Comparison of ENCODE assay signal across 11 cellular contexts in the genomic region with DNA sequence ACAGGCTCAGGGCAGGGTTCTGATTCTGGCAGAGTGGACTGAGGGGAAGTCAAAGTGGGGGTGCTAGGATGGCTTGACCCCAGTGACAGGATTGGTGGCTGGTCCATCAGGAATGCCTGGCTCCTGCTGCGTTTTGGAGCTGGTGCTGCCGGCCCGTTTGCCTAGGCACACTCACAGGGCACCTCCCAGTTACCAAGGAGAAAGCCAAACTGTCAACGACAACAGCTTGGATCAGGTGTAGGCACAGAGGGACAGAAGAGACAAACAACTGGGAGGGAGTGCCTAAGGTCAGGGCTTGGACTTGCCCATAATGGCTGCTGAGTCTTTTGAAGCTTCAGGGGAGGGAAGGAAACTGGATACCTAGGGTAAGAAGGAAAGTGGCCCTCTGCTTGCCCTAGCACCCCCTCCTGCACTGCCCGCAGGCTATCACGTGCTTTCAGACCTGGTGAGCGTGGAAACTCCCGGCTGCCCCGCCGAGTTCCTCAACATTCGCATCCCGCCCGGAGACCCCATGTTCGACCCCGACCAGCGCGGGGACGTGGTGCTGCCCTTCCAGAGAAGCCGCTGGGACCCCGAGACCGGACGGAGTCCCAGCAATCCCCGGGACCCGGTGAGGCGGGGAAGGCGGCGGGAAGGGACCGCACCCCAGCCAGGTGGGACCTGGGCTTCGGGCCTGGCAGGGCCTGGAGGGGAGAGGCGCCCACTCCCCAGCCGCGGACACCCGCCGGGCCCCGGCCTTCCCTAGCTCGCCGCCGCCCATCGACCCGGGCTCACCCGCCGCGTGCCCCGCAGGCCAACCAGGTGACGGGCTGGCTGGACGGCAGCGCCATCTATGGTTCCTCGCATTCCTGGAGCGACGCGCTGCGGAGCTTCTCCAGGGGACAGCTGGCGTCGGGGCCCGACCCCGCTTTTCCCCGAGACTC. TPM values are rescaled to one million over a fixed set of nuclear protein-coding genes. Genes with fewer than 3 reads are reported as not detected.
DNase-seq lines count a peak whose midpoint lies in the region; ATAC-seq, FAIRE-seq and TF ChIP-seq lines count a peak whose summit lies in the region.
"Had no signal": no experiment of that assay in that cellular context is flagged by ENCODE, and none has a peak within 500 bp of the region (broad histone marks: within the 10 kb centered on the region; RNA-seq: fewer than 3 reads in every experiment).

No MANE protein-coding gene starts in this region.

- H3K9me1 ChIP-seq in endothelial cell of umbilical vein (replicated peaks; ENCODE audit: control insufficient read depth, extremely low read depth, insufficient read depth, low read length): no peaks in the 10 kb centered on the region

- H3K4me1 Mint-ChIP-seq in Calu3 (ENCODE audit: low read depth, unreplicated experiment): no peaks in the 10 kb centered on the region

- TF ChIP-seq POLR2A in endothelial cell of umbilical vein (IDR thresholded peaks at IDR 0.05; ENCODE audit: low read depth, low read length): no peak
- TF ChIP-seq POLR2A in ovary (IDR thresholded peaks at IDR 0.05): no peak

- intact Hi-C loops in Calu3 (cut with micrococcal nuclease; ENCODE audit: unreplicated experiment) (no loop called here), endothelial cell of umbilical vein (cut with micrococcal nuclease) (no loop called here), ovary (cut with DNase I) (no loop called here)

- H3K27me3 ChIP-seq in endothelial cell of umbilical vein (ENCODE audit: control insufficient read depth in 2 of 2, insufficient read depth in 2 of 2, low read length in 2 of 2): peaks cover 57 to 61% of the 10 kb centered on the region in 2 experiments
- H3K27me3 ChIP-seq in ovary: no peaks in the 10 kb centered on the region

- no peaks in the 10 kb centered on the region for H3K36me3 ChIP-seq in endothelial cell of umbilical vein (ENCODE audit: control insufficient read depth in 2 of 2, extremely low read depth in 1 of 2, insufficient read depth in 2 of 2, low read length in 2 of 2)
- H3K36me3 ChIP-seq in ovary: no peaks in the 10 kb centered on the region
- H3K36me3 ChIP-seq: adrenal gland had no signal

- POLR2A ChIA-PET in endothelial cell of umbilical vein (lab: Charles Lee): no interaction called here

- no peak for ATAC-seq in HG02759 (IDR thresholded peaks at IDR 0.05; ENCODE audit: unreplicated experiment)

- no peak overlapping the region for H2AFZ ChIP-seq in endothelial cell of umbilical vein (ENCODE audit: low read depth, low read length)

- no peak for TF ChIP-seq EP300 in ovary (IDR thresholded peaks at IDR 0.05)

- TF ChIP-seq CTCF in Calu3 (IDR thresholded peaks at IDR 0.05; ENCODE audit: unreplicated experiment) (no peak), endothelial cell of umbilical vein (IDR thresholded peaks at IDR 0.05; ENCODE audit: extremely low read depth in 1 of 2, insufficient read depth in 1 of 2, low read depth in 1 of 2, low read length in 2 of 2) (peak in 1 of 2 donors; percentile 25), ovary (IDR thresholded peaks at IDR 0.05) (no peak)

- H3K27ac ChIP-seq in endothelial cell of umbilical vein (ENCODE audit: insufficient read depth, low read depth, low read length): no peak overlapping the region
- H3K27ac ChIP-seq in ovary: no peak overlapping the region
- H3K27ac ChIP-seq: adrenal gland had no signal

- no TSS peak for BruUV-seq in Calu3 (replicated peaks; lab: Mats Ljungman, UMichigan)
- BruUV-seq in endothelial cell of umbilical vein (replicated peaks; lab: Mats Ljungman, UMichigan): no TSS peak

- H3K4me3 ChIP-seq in endothelial cell of umbilical vein (replicated peaks in 1 of 3; ENCODE audit: insufficient read depth in 1 of 3, low read depth in 1 of 3, low read length in 3 of 3) (no peak overlapping the region), ovary (peak overlapping the region; percentile 3)

- CTCF ChIA-PET in Calu3 (lab: Charles Lee): interaction anchor here (1.6 to 1.8 kb wide), 2 partner anchors 9 to 17 kb away, joined by 6 read pairs; no protein-coding TSS in a partner anchor
- CTCF ChIA-PET in endothelial cell of umbilical vein (lab: Charles Lee): interaction anchor here (1.6 to 3.5 kb wide), 3 partner anchors 8 to 17 kb away, joined by 10 to 22 read pairs (median 10); no protein-coding TSS in a partner anchor

- no peak for FAIRE-seq in endothelial cell of umbilical vein (lab: Jason Lieb, UNC)

- peaks cover 52% of the 10 kb centered on the region for H3K27me3 Mint-ChIP-seq in Calu3 (ENCODE audit: unreplicated experiment)

- dilution Hi-C loops in endothelial cell of umbilical vein (cut with MboI; ENCODE audit: extremely low pct_ligation_motif_present, low sequenced_read_pairs): no loop called here

- WGBS in ovary, 3 donors: 5 to 26% (median 12%) methylated on average over 19 to 57 of the region's 57 CpGs

- no peaks in the 10 kb centered on the region for H3K9me3 ChIP-seq in endothelial cell of umbilical vein (replicated peaks; ENCODE audit: control insufficient read depth, insufficient read depth, low read length)
- H3K9me3 ChIP-seq in ovary: no peaks in the 10 kb centered on the region
- H3K9me3 ChIP-seq: adrenal gland had no signal

- peak overlapping the region; percentile 21 for H3K4me3 Mint-ChIP-seq in Calu3 (ENCODE audit: low read depth, unreplicated experiment)

- no peak overlapping the region for H3K9ac ChIP-seq in endothelial cell of umbilical vein (replicated peaks; ENCODE audit: extremely low read depth, insufficient read depth, low read length)

- H3K9me3 Mint-ChIP-seq in Calu3 (ENCODE audit: low read depth, unreplicated experiment): no peaks in the 10 kb centered on the region

- no peaks in the 10 kb centered on the region for H4K20me1 ChIP-seq in endothelial cell of umbilical vein (replicated peaks; ENCODE audit: control insufficient read depth, extremely low read depth, insufficient read depth, low read length)

- no peaks in the 10 kb centered on the region for H3K36me3 Mint-ChIP-seq in Calu3 (ENCODE audit: insufficient read depth, unreplicated experiment)

- no peaks in the 10 kb centered on the region for H3K79me2 ChIP-seq in endothelial cell of umbilical vein (ENCODE audit: control insufficient read depth, insufficient read depth, low read length)

- H3K27ac Mint-ChIP-seq in Calu3 (ENCODE audit: unreplicated experiment): peak overlapping the region; percentile 30

- H3K4me2 ChIP-seq in endothelial cell of umbilical vein (ENCODE audit: insufficient read depth, low read length): no peak overlapping the region

- H3K4me1 ChIP-seq in endothelial cell of umbilical vein (ENCODE audit: control insufficient read depth, extremely low read depth, insufficient read depth, low read length) (no peaks in the 10 kb centered on the region), ovary (ENCODE audit: insufficient read depth) (peaks cover under 1% of the 10 kb centered on the region)

- DNase-seq in Calu3: peak; percentile 46
- DNase-seq in NCI-H69 (lab: John Stamatoyannopoulos, UW): peak; percentile 57
- DNase-seq in endothelial cell of umbilical vein (ENCODE audit: low read depth, low spot score): no peak
- no peak for DNase-seq in ovary
- DNase-seq in NCI-H446 treated with DMSO at 0.1 percent for 48 hours (lab: John Stamatoyannopoulos, UW): no peak
- no peak for DNase-seq in NCI-H2029 treated with DMSO at 0.1 percent for 48 hours (lab: John Stamatoyannopoulos, UW)
- no peak for DNase-seq in globus pallidus (ENCODE audit: low spot score)

RNA-seq across cellular contexts. Expression of a gene that starts 5.1 kb away (rescaled TPM):
- total RNA-seq in Calu3 (2022) (1.2 and 1.4 TPM in 2 replicates), endothelial cell of umbilical vein (not detected in 2 replicates), ovary (1 to 10 TPM in 5 of 7 donors, under 1 TPM in 2; 0.23 to 9.2 (median 2.2) TPM)
- polyA plus RNA-seq in endothelial cell of umbilical vein (not detected in 2 replicates), ovary (under 1 TPM; 0.47 to 0.87 TPM)
- polyA plus RNA-seq in endothelial cell of umbilical vein (2011; cell fraction: cytosol; rRNA removed): not detected in 2 replicates
- not detected in 2 replicates for polyA plus RNA-seq in endothelial cell of umbilical vein (2011; cell fraction: nucleus; rRNA removed)
- 0.38 and 0.62 TPM in 2 replicates for polyA plus RNA-seq in endothelial cell of umbilical vein (2012)
- polyA minus RNA-seq in endothelial cell of umbilical vein: not detected in 2 replicates
- polyA minus RNA-seq in endothelial cell of umbilical vein (2011; cell fraction: cytosol; rRNA and poly(A)+ RNA removed): not detected
- not detected in 2 replicates for polyA minus RNA-seq in endothelial cell of umbilical vein (2011; cell fraction: nucleus; rRNA and poly(A)+ RNA removed)
- total RNA-seq: SK-MEL-5 had no signal

RNA-seq across cellular contexts. Expression of a gene that starts 5.3 kb away (rescaled TPM):
- not detected in 2 replicates for total RNA-seq in Calu3 (2022)
- total RNA-seq in endothelial cell of umbilical vein: not detected in 2 replicates
- polyA plus RNA-seq in endothelial cell of umbilical vein: 0.07 TPM in 1 of 2 replicates, not detected in the other
- polyA plus RNA-seq in endothelial cell of umbilical vein (2011; cell fraction: cytosol; rRNA removed): not detected in 2 replicates
- 0.05 and 0.13 TPM in 2 replicates for polyA plus RNA-seq in endothelial cell of umbilical vein (2011; cell fraction: nucleus; rRNA removed)
- 0.05 and 0.15 TPM in 2 replicates for polyA plus RNA-seq in endothelial cell of umbilical vein (2012)
- not detected in 2 replicates for polyA minus RNA-seq in endothelial cell of umbilical vein
- polyA minus RNA-seq in endothelial cell of umbilical vein (2011; cell fraction: cytosol; rRNA and poly(A)+ RNA removed): not detected
- polyA minus RNA-seq in endothelial cell of umbilical vein (2011; cell fraction: nucleus; rRNA and poly(A)+ RNA removed): not detected in 2 replicates
- 1 to 10 TPM in 4 of 7 donors, under 1 TPM in 3; 0.30 to 4.1 (median 1.2) TPM for total RNA-seq in ovary
- polyA plus RNA-seq in ovary: under 1 TPM; 0.51 to 0.77 TPM
- total RNA-seq: LHCN-M2, SK-MEL-5 had no signal

RNA-seq across cellular contexts. Expression of a gene that starts 20.8 kb away (rescaled TPM):
- total RNA-seq in Calu3 (2022): 0.34 TPM in 1 of 2 replicates, not detected in the other
- not detected in 2 replicates for total RNA-seq in endothelial cell of umbilical vein
- not detected in 2 replicates for polyA plus RNA-seq in endothelial cell of umbilical vein
- polyA plus RNA-seq in endothelial cell of umbilical vein (2011; cell fraction: cytosol; rRNA removed): not detected in 2 replicates
- not detected in 2 replicates for polyA plus RNA-seq in endothelial cell of umbilical vein (2011; cell fraction: nucleus; rRNA removed)
- not detected in 2 replicates for polyA plus RNA-seq in endothelial cell of umbilical vein (2012)
- not detected in 2 replicates for polyA minus RNA-seq in endothelial cell of umbilical vein
- not detected for polyA minus RNA-seq in endothelial cell of umbilical vein (2011; cell fraction: cytosol; rRNA and poly(A)+ RNA removed)
- polyA minus RNA-seq in endothelial cell of umbilical vein (2011; cell fraction: nucleus; rRNA and poly(A)+ RNA removed): not detected in 2 replicates
- total RNA-seq in ovary: under 1 TPM in 1 of 7 donors, not detected in 6; 0.18 TPM
- polyA plus RNA-seq in ovary: under 1 TPM in 1 of 2 donors, not detected in 1; 0.17 TPM
- total RNA-seq: LHCN-M2, SK-MEL-5 had no signal

RNA-seq across cellular contexts. Expression of a gene that starts 21.0 kb away (rescaled TPM):
- total RNA-seq in Calu3 (2022) (0.21 and 1.2 TPM in 2 replicates), endothelial cell of umbilical vein (not detected in 2 replicates), ovary (1 to 10 TPM in 1 of 7 donors, under 1 TPM in 6; 0.05 to 1.1 (median 0.63) TPM)
- polyA plus RNA-seq in endothelial cell of umbilical vein (0.01 and 0.02 TPM in 2 replicates), ovary (1 to 10 TPM in 1 of 2 donors, under 1 TPM in 1; 0.30 to 1.6 TPM)
- not detected in 2 replicates for polyA plus RNA-seq in endothelial cell of umbilical vein (2011; cell fraction: cytosol; rRNA removed)
- polyA plus RNA-seq in endothelial cell of umbilical vein (2011; cell fraction: nucleus; rRNA removed): 0.03 TPM in 1 of 2 replicates, not detected in the other
- polyA plus RNA-seq in endothelial cell of umbilical vein (2012): 0.05 TPM in 1 of 2 replicates, not detected in the other
- not detected in 2 replicates for polyA minus RNA-seq in endothelial cell of umbilical vein
- polyA minus RNA-seq in endothelial cell of umbilical vein (2011; cell fraction: cytosol; rRNA and poly(A)+ RNA removed): not detected
- not detected in 2 replicates for polyA minus RNA-seq in endothelial cell of umbilical vein (2011; cell fraction: nucleus; rRNA and poly(A)+ RNA removed)
- total RNA-seq: LHCN-M2 had no signal

RNA-seq across cellular contexts. Expression of a gene that starts 52.8 kb away (rescaled TPM):
- total RNA-seq in Calu3 (2022): 6.0 and 7.3 TPM in 2 replicates
- total RNA-seq in endothelial cell of umbilical vein: 5.2 and 5.6 TPM in 2 replicates
- 2.8 and 3.8 TPM in 2 replicates for polyA plus RNA-seq in endothelial cell of umbilical vein
- polyA plus RNA-seq in endothelial cell of umbilical vein (2011; cell fraction: cytosol; rRNA removed): 3.3 and 4.7 TPM in 2 replicates
- polyA plus RNA-seq in endothelial cell of umbilical vein (2011; cell fraction: nucleus; rRNA removed): 3.0 and 3.4 TPM in 2 replicates
- polyA plus RNA-seq in endothelial cell of umbilical vein (2012): 3.1 TPM in 2 replicates
- polyA minus RNA-seq in endothelial cell of umbilical vein: 1.9 and 6.6 TPM in 2 replicates
- not detected for polyA minus RNA-seq in endothelial cell of umbilical vein (2011; cell fraction: cytosol; rRNA and poly(A)+ RNA removed)
- polyA minus RNA-seq in endothelial cell of umbilical vein (2011; cell fraction: nucleus; rRNA and poly(A)+ RNA removed): 2.4 and 4.3 TPM in 2 replicates
- total RNA-seq in ovary: 10 to 100 TPM; 18.3 to 45.3 (median 30.5) TPM
- polyA plus RNA-seq in ovary: 10 to 100 TPM; 17.5 to 31.2 TPM

Comparison
In these comparisons a context has a peak if more than half of its experiments do, and no peak if none do; other contexts are left out.
1. DNase-seq: peak in Calu3 (single experiment) and NCI-H69 (single experiment); none in endothelial cell of umbilical vein (single experiment), ovary (0 of 5), NCI-H446 treated with DMSO at 0.1 percent for 48 hours (single experiment), NCI-H2029 treated with DMSO at 0.1 percent for 48 hours (single experiment) and globus pallidus (single experiment).